Comparison of ENCODE assay signal across 8 cellular contexts in the genomic region with DNA sequence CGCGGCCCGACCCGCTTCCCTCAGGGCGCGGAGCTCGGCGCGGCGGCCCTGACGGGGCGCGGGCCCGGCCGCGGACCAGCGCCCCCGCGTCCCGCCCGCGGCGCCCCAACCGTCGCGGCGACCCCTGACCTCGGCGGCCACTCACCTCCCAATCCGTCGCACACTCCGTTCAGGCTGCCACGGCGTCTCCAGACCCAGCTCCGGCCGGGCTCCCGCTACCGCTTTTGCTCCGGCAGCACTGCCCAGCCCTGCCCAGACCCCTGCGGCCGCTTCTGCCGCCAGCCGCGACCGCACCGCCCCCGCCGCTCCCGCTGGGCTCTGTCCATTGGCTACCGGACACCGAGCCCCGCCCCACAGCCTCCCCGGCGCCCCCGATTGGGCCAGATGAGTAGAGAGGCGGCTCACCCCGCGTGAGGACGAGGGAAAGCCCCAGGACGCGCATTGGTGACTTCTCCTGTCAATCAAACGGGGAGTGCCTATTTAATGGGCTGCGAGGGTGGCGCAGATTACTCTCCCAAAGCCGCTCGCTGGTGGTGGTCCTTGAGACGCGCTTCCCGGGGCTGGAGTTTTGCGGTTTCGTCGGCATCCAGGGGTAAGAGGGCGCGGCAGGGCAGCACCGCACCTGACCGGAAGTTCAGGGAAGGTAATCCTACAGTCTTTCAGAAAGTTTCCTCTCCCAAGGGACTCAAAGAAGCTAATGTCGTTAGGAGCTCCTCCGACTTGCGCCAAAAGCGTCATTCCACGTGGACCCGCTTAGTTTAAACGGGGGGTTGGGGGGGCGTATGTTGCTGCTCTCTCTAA. TPM values are rescaled to one million over a fixed set of nuclear protein-coding genes. Genes with fewer than 3 reads are reported as not detected.
DNase-seq lines count a peak whose midpoint lies in the region; ATAC-seq lines count a peak whose summit lies in the region.

A gene with protein sequence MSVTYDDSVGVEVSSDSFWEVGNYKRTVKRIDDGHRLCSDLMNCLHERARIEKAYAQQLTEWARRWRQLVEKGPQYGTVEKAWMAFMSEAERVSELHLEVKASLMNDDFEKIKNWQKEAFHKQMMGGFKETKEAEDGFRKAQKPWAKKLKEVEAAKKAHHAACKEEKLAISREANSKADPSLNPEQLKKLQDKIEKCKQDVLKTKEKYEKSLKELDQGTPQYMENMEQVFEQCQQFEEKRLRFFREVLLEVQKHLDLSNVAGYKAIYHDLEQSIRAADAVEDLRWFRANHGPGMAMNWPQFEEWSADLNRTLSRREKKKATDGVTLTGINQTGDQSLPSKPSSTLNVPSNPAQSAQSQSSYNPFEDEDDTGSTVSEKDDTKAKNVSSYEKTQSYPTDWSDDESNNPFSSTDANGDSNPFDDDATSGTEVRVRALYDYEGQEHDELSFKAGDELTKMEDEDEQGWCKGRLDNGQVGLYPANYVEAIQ (minus strand): TSS at position 274 of the 801 bp plus-strand sequence. CDS start 103,069 bp downstream, outside the sequence.

- H3K9ac ChIP-seq in HUES48 (ENCODE audit: low read depth, low read length) (peak within 1 kb of the TSS; percentile 53), NT2/D1 (ENCODE audit: insufficient read length, low read depth) (peak within 1 kb of the TSS; percentile 82), endocrine pancreas (ENCODE audit: control insufficient read depth, insufficient read depth, low read length) (peak within 1 kb of the TSS; percentile 27)

- peak within 1 kb of the TSS; percentile 96 for H3K4me3 Mint-ChIP-seq in activated CD8-positive, alpha-beta memory T cell treated with anti-CD3 and anti-CD28 coated beads, Interleukin-2, amount 10 ng/mL, durations not matched to agents 7 days and 5 days

- no peaks in the 10 kb centered on the region for H3K9me3 Mint-ChIP-seq in activated CD8-positive, alpha-beta memory T cell treated with anti-CD3 and anti-CD28 coated beads, Interleukin-2, amount 10 ng/mL, durations not matched to agents 7 days and 5 days (ENCODE audit: low read depth)

- H3K36me3 Mint-ChIP-seq in activated CD8-positive, alpha-beta memory T cell treated with anti-CD3 and anti-CD28 coated beads, Interleukin-2, amount 10 ng/mL, durations not matched to agents 7 days and 5 days = no peaks in the 10 kb centered on the region

- no peaks in the 10 kb centered on the region for H3K27me3 ChIP-seq in HUES48 (ENCODE audit: control insufficient read depth, insufficient read depth, low read length)
- peaks cover 2% of the 10 kb centered on the region for H3K27me3 ChIP-seq in NT2/D1 (ENCODE audit: insufficient read depth, insufficient read length)
- no peaks in the 10 kb centered on the region for H3K27me3 ChIP-seq in endocrine pancreas (ENCODE audit: control insufficient read depth, insufficient read depth, low read length)

- no peaks in the 10 kb centered on the region for H3K9me3 ChIP-seq in HUES48 (ENCODE audit: control insufficient read depth, insufficient read depth, low read length)
- peaks cover 7% of the 10 kb centered on the region; the same call in 1 of the 2 replicates for H3K9me3 ChIP-seq in NT2/D1 (ENCODE audit: insufficient read depth, low read length)
- H3K9me3 ChIP-seq in endocrine pancreas (ENCODE audit: control insufficient read depth, low read length) = no peaks in the 10 kb centered on the region

- CTCF ChIA-PET in activated CD8-positive, alpha-beta memory T cell treated with anti-CD3 and anti-CD28 coated beads, Interleukin-2, amount 10 ng/mL, durations not matched to agents 7 days and 5 days (lab: Charles Lee) = interaction anchor here (2.0 to 2.2 kb wide), 2 partner anchors 19 to 148 kb away, joined by 9 to 10 read pairs; no protein-coding TSS in a partner anchor

- peaks cover 20% of the 10 kb centered on the region for H3K4me1 ChIP-seq in HUES48 (ENCODE audit: control insufficient read depth, insufficient read depth, low read length)
- H3K4me1 ChIP-seq in NT2/D1 (ENCODE audit: insufficient read depth, insufficient read length) = peaks cover 8% of the 10 kb centered on the region
- no peaks in the 10 kb centered on the region for H3K4me1 ChIP-seq in endocrine pancreas (ENCODE audit: control insufficient read depth, insufficient read depth, low read length)

- DNase-seq in D341Med (ENCODE audit: low spot score) (peak; percentile 99), NT2/D1 (ENCODE audit: low read depth, low spot score) (peak; percentile 91), mesenteric fat pad (ENCODE audit: low spot score) (peak; percentile 100)
- DNase-seq in activated CD8-positive, alpha-beta memory T cell treated with anti-CD3 and anti-CD28 coated beads, Interleukin-2, amount 10 ng/mL, durations not matched to agents 7 days and 5 days = peak; percentile 99
- DNase-seq in stimulated activated CD8-positive, alpha-beta memory T cell treated with anti-CD3 and anti-CD28 coated beads, Interleukin-15, amount 100 ng/mL, for 1 hour (ENCODE audit: low read depth) = peak; percentile 98

- H3K4me1 Mint-ChIP-seq in activated CD8-positive, alpha-beta memory T cell treated with anti-CD3 and anti-CD28 coated beads, Interleukin-2, amount 10 ng/mL, durations not matched to agents 7 days and 5 days = peaks cover 22% of the 10 kb centered on the region

- H3K27me3 Mint-ChIP-seq in activated CD8-positive, alpha-beta memory T cell treated with anti-CD3 and anti-CD28 coated beads, Interleukin-2, amount 10 ng/mL, durations not matched to agents 7 days and 5 days = peaks cover 3% of the 10 kb centered on the region

- peak within 1 kb of the TSS; percentile 82 for H3K27ac ChIP-seq in HUES48 (ENCODE audit: low read depth, low read length)

- H3K27ac Mint-ChIP-seq in activated CD8-positive, alpha-beta memory T cell treated with anti-CD3 and anti-CD28 coated beads, Interleukin-2, amount 10 ng/mL, durations not matched to agents 7 days and 5 days = peak within 1 kb of the TSS; percentile 83

- peak within 1 kb of the TSS; percentile 93 for H3K4me3 ChIP-seq in HUES48 (ENCODE audit: low read depth, low read length)
- peak within 1 kb of the TSS; percentile 80 for H3K4me3 ChIP-seq in NT2/D1 (ENCODE audit: insufficient read length, low read depth)
- H3K4me3 ChIP-seq in endocrine pancreas (ENCODE audit: control insufficient read depth, insufficient read depth, low read length) = peak within 1 kb of the TSS; percentile 58

- ATAC-seq in GM21423 (IDR thresholded peaks at IDR 0.05; ENCODE audit: unreplicated experiment) = peak; percentile 89
- peak; percentile 99 for ATAC-seq in activated CD8-positive, alpha-beta memory T cell treated with anti-CD3 and anti-CD28 coated beads, Interleukin-2, amount 10 ng/mL, durations not matched to agents 7 days and 5 days

- H3K36me3 ChIP-seq in HUES48 (ENCODE audit: control insufficient read depth, insufficient read depth, low read length) (no peaks in the 10 kb centered on the region), NT2/D1 (ENCODE audit: insufficient read depth, insufficient read length, low read length) (no peaks in the 10 kb centered on the region), endocrine pancreas (ENCODE audit: control insufficient read depth, insufficient read depth, low read length) (no peaks in the 10 kb centered on the region)

RNA-seq across cellular contexts. Expression of the gene that starts here (rescaled TPM):
- total RNA-seq in activated CD8-positive, alpha-beta memory T cell treated with anti-CD3 and anti-CD28 coated beads, Interleukin-2, amount 10 ng/mL, durations not matched to agents 7 days and 5 days = 10 to 100 TPM; 32.0 to 39.9 TPM
- total RNA-seq in mesenteric fat pad = 52.2 TPM

Comparison
In these comparisons a context has a peak if more than half of its experiments do, and no peak if none do; other contexts are left out.
1. Peak in every context shown above with its lines: DNase-seq, ATAC-seq, H3K4me3 ChIP-seq and H3K27ac ChIP-seq.
2. H3K9ac ChIP-seq: peak in every context shown above with its lines; median percentile 82 in NT2/D1; 53 in HUES48; 27 in endocrine pancreas.